In the genomic region with DNA sequence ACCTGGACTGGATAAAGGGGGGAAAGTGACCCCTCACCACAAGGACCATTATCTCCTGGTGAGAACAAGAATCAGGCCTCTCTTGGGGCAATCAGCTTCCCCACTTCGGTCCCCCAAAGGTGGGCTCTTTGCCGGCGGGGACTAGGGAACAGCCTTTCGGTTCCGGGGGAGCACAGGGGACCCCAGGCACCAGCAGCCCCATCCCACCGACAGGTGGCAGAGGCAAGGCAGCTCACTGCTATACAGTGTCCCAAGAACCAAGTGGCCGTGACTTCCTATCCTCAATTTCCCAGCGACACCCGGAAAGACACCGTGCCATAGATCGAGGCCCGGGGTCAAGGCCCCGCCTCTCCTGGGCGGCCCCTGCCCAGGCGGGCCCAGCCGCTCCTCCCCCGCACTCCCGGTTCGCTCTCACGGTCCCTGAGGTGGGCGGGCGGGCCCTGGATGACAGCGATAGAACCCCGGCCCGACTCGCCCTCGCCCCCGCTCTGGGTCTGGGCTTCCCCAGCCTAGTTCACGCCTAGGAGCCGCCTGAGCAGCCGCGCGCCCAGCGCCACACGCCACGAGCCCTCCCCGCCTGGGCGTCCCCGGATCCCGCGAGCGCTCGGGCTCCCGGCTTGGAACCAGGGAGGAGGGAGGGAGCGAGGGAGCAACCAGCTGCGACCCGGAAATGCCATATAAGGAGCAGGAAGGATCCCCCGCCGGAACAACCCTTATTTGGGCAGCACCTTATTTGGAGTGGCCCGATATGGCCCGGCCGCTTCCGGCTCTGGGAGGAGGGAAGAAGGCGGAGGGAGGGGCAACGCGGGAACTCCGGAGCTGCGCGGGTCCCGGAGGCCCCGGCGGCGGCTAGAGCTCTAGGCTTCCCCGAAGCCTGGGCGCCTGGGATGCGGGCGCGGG, we compare ENCODE assay signal across 8 cellular contexts. TPM values are rescaled to one million over a fixed set of nuclear protein-coding genes. Genes with fewer than 3 reads are reported as not detected.
A peak's percentile ranks its signal among the peaks of the same experiment; 100 is the strongest.
DNase-seq lines count a peak whose midpoint lies in the region; ATAC-seq and TF ChIP-seq lines count a peak whose summit lies in the region.

No MANE protein-coding gene starts in this region.

- H3K27me3 Mint-ChIP-seq in nephron (ENCODE audit: low read depth): peaks cover 29% of the 10 kb centered on the region

- H3K4me1 ChIP-seq in HAP-1: peaks cover 5% of the 10 kb centered on the region

- no peaks in the 10 kb centered on the region for H3K9me3 Mint-ChIP-seq in nephron

- ATAC-seq in stimulated activated naive CD8-positive, alpha-beta T cell treated with anti-CD3 and anti-CD28 coated beads, Interleukin-15, Interleukin-2, amounts not matched to agents 100 U/mL and 50 U/mL, for 24 hours: peak; percentile 79

- no peaks in the 10 kb centered on the region for H3K9me3 ChIP-seq in HAP-1

- in situ Hi-C loops in G401 (cut with HindIII; ENCODE audit: low sequenced_read_pairs): no loop called here
- in situ Hi-C loops in HAP-1 (cut with MboI; ENCODE audit: low sequenced_read_pairs): no loop called here

- peaks cover 25% of the 10 kb centered on the region for H3K36me3 Mint-ChIP-seq in nephron (ENCODE audit: low read depth)

- H3K27ac Mint-ChIP-seq in nephron: peak overlapping the region; percentile 94 to 98 (median 96)

- H3K36me3 ChIP-seq in HAP-1 (replicated peaks): no peaks in the 10 kb centered on the region

- TF ChIP-seq POLR2A in Raji (IDR thresholded peaks at IDR 0.05; ENCODE audit: insufficient read depth, low read depth, low read length): peak; percentile 71

- H3K4me3 Mint-ChIP-seq in nephron: peak overlapping the region; percentile 88 to 93 (median 92)

- peak overlapping the region; percentile 100 for H3K4me3 ChIP-seq in HAP-1
- peak overlapping the region; percentile 67 for H3K4me3 ChIP-seq in fibroblast of pulmonary artery (replicated peaks; ENCODE audit: low read depth, low read length)

- H3K27me3 ChIP-seq in HAP-1 (ENCODE audit: low read depth): no peaks in the 10 kb centered on the region

- H3K4me1 Mint-ChIP-seq in nephron: peaks cover 35% of the 10 kb centered on the region

- peak; percentile 100 for DNase-seq in G401 (ENCODE audit: low spot score)
- DNase-seq in HAP-1 (ENCODE audit: low spot score in 2 of 2): peak; percentile 97 to 98
- peak; percentile 97 for DNase-seq in M059J (ENCODE audit: low read depth)
- DNase-seq in activated effector memory CD4-positive, alpha-beta T cell treated with anti-CD3 and anti-CD28 coated beads, Interleukin-2, amount 50 U/mL, for 16 hours: peak; percentile 98
- DNase-seq in fibroblast of pulmonary artery (ENCODE audit: low read depth): peak; percentile 99
- DNase-seq in stimulated activated naive CD8-positive, alpha-beta T cell treated with anti-CD3 and anti-CD28 coated beads, Interleukin-15, Interleukin-2, amounts not matched to agents 100 U/mL and 50 U/mL, for 24 hours: peak; percentile 95

- no peak for TF ChIP-seq CTCF in fibroblast of pulmonary artery (IDR thresholded peaks at IDR 0.05; ENCODE audit: low read length, missing control alignments)
- TF ChIP-seq CTCF in nephron (IDR thresholded peaks at IDR 0.05; ENCODE audit: unreplicated experiment in 3 of 3): peak; percentile 48 to 68 (median 58)

RNA-seq across cellular contexts. Expression of a gene that starts 0.6 kb away (rescaled TPM):
- 0.62 and 4.0 TPM in 2 replicates for total RNA-seq in G401 (2014; rRNA removed; shearing (Covaris generic))
- total RNA-seq in M059J (2014; rRNA removed; shearing (Covaris generic)): 3.9 and 4.1 TPM in 2 replicates

RNA-seq across cellular contexts. Expression of a gene that starts 25.8 kb away (rescaled TPM):
- 23.9 and 35.9 TPM in 2 replicates for total RNA-seq in G401 (2014; rRNA removed; shearing (Covaris generic))
- total RNA-seq in M059J (2014; rRNA removed; shearing (Covaris generic)): 0.32 and 1.6 TPM in 2 replicates

Comparison
In these comparisons a context has a peak if more than half of its experiments do, and no peak if none do; other contexts are left out.
1. Peak in every context shown above with its lines: DNase-seq, ATAC-seq and H3K4me3 ChIP-seq.